Comparison of ENCODE assay signal across 2 cellular contexts in the genomic region with DNA sequence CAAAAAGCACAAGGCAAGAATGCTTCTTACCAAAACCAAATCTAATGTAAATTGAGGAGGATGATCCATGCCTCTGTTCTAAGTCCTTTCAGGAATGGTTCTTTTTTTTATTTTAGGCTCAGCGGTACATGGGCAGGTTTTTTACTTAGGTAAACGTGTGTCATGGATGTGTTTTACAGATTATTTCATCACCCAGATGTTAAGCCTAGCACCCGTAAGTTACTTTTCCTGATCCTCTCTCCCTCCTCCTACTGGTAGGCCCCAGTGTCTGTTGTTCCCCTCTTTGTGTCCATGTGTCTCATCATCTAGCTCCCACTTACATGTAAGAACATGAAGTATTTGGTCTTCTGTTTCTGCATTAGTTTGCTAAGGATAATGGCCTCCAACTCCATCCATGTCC.
TF ChIP-seq lines count a peak whose summit lies in the region.

No MANE protein-coding gene starts in this region.

TF ChIP-seq in HepG2, 621 proteins besides CTCF, POLR2A, EP300 and RAD21 (continues in another document):
- TF ChIP-seq ZNF660 (CRISPR knock-in tag; IDR thresholded peaks at IDR 0.05; ENCODE audit: borderline replicate concordance, low read depth) (no peak), ZNF609 (CRISPR knock-in tag; IDR thresholded peaks at IDR 0.05; ENCODE audit: borderline replicate concordance) (no peak), ZZZ3 (CRISPR knock-in tag; IDR thresholded peaks at IDR 0.05; ENCODE audit: borderline replicate concordance) (no peak), ZNF724P (CRISPR knock-in tag; IDR thresholded peaks at IDR 0.05; ENCODE audit: borderline replicate concordance) (no peak), PAX8 (CRISPR knock-in tag; IDR thresholded peaks at IDR 0.05; ENCODE audit: borderline replicate concordance) (no peak), ZSCAN30 (CRISPR knock-in tag; IDR thresholded peaks at IDR 0.05) (no peak), ZMYM2 (CRISPR knock-in tag; IDR thresholded peaks at IDR 0.05) (peak; percentile 31; the same call in 1 of the 2 replicates), ARNTL (CRISPR knock-in tag; IDR thresholded peaks at IDR 0.05) (no peak), ZNF256 (CRISPR knock-in tag; conservative IDR thresholded peaks at IDR 0.05) (no peak), ZNF451 (CRISPR knock-in tag; IDR thresholded peaks at IDR 0.05) (no peak), NKX3-1 (CRISPR knock-in tag; IDR thresholded peaks at IDR 0.05) (no peak), HES4 (CRISPR knock-in tag; IDR thresholded peaks at IDR 0.05; ENCODE audit: borderline replicate concordance) (no peak), CC2D1A (CRISPR knock-in tag; IDR thresholded peaks at IDR 0.05) (no peak), ZBTB8A (CRISPR knock-in tag; IDR thresholded peaks at IDR 0.05; ENCODE audit: borderline replicate concordance, low read depth) (no peak), PITX1 (CRISPR knock-in tag; IDR thresholded peaks at IDR 0.05) (no peak), CEBPG (CRISPR knock-in tag; IDR thresholded peaks at IDR 0.05) (0 out of 2 replicates have a peak, but pooled peaks have one; percentile 5), KLF15 (CRISPR knock-in tag; IDR thresholded peaks at IDR 0.05; ENCODE audit: borderline replicate concordance) (no peak), FOXA3 (CRISPR knock-in tag; IDR thresholded peaks at IDR 0.05) (0 out of 2 replicates have a peak, but pooled peaks have one; percentile 15), NFATC3 (CRISPR knock-in tag; IDR thresholded peaks at IDR 0.05) (no peak), MIXL1 (CRISPR knock-in tag; IDR thresholded peaks at IDR 0.05) (no peak), ZNF816 (CRISPR knock-in tag; IDR thresholded peaks at IDR 0.05; ENCODE audit: borderline replicate concordance) (no peak), FOXA1 (IDR thresholded peaks at IDR 0.05) (no peak), FOXA1 (CRISPR knock-in tag; IDR thresholded peaks at IDR 0.05) (peak; percentile 41; the same call in 1 of the 2 replicates), ZNF782 (CRISPR knock-in tag; IDR thresholded peaks at IDR 0.05; ENCODE audit: borderline replicate concordance) (no peak), DNMT1 (CRISPR knock-in tag; IDR thresholded peaks at IDR 0.05) (no peak), PHF8 (CRISPR knock-in tag; IDR thresholded peaks at IDR 0.05) (no peak), KLF6 (CRISPR knock-in tag; IDR thresholded peaks at IDR 0.05) (no peak), ZNF557 (CRISPR knock-in tag; IDR thresholded peaks at IDR 0.05) (no peak), GZF1 (CRISPR knock-in tag; IDR thresholded peaks at IDR 0.05) (no peak), CENPX (CRISPR knock-in tag; IDR thresholded peaks at IDR 0.05) (no peak)
- TF ChIP-seq, protein P1, sequence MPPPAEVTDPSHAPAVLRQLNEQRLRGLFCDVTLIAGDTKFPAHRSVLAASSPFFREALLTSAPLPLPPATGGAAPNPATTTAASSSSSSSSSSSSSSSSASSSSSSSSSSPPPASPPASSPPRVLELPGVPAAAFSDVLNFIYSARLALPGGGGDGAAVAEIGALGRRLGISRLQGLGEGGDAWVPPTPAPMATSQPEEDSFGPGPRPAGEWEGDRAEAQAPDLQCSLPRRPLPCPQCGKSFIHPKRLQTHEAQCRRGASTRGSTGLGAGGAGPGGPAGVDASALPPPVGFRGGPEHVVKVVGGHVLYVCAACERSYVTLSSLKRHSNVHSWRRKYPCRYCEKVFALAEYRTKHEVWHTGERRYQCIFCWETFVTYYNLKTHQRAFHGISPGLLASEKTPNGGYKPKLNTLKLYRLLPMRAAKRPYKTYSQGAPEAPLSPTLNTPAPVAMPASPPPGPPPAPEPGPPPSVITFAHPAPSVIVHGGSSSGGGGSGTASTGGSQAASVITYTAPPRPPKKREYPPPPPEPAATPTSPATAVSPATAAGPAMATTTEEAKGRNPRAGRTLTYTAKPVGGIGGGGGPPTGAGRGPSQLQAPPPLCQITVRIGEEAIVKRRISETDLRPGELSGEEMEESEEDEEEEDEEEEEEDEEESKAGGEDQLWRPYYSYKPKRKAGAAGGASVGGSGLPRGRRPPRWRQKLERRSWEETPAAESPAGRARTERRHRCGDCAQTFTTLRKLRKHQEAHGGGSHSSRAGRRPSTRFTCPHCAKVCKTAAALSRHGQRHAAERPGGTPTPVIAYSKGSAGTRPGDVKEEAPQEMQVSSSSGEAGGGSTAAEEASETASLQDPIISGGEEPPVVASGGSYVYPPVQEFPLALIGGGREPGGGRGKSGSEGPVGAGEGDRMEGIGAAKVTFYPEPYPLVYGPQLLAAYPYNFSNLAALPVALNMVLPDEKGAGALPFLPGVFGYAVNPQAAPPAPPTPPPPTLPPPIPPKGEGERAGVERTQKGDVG (CRISPR knock-in tag; IDR thresholded peaks at IDR 0.05; ENCODE audit: borderline replicate concordance) = no peak

TF ChIP-seq in IMR-90, 13 proteins besides CTCF, POLR2A, EP300 and RAD21:
- no peak for TF ChIP-seq RFX5 (IDR thresholded peaks at IDR 0.05; ENCODE audit: low read depth, low read length)
- no peak for TF ChIP-seq CEBPB (IDR thresholded peaks at IDR 0.05; ENCODE audit: low read depth, low read length)
- TF ChIP-seq BHLHE40 (IDR thresholded peaks at IDR 0.05; ENCODE audit: low read depth, low read length) = no peak
- no peak for TF ChIP-seq MXI1 (IDR thresholded peaks at IDR 0.05; ENCODE audit: borderline replicate concordance, low read depth, low read length)
- TF ChIP-seq RCOR1 (IDR thresholded peaks at IDR 0.05; ENCODE audit: insufficient replicate concordance, low read length) = no peak
- no peak for TF ChIP-seq FOS (IDR thresholded peaks at IDR 0.05; ENCODE audit: low read depth, low read length)
TF ChIP-seq in IMR-90: peak in this region for 0.
